16 cellular contexts compared by ENCODE assay signal in genomic region chr4:171954650-171955049, GRCh38.
DNase-seq lines count a peak whose midpoint lies in the region; ATAC-seq, FAIRE-seq and TF ChIP-seq lines count a peak whose summit lies in the region.
"Had no signal": no experiment of that assay in that cellular context is flagged by ENCODE, and none has a peak within 500 bp of the region (broad histone marks: within the 10 kb centered on the region; RNA-seq: fewer than 3 reads in every experiment).

No MANE protein-coding gene starts in this region.

- H4K20me1 ChIP-seq in HepG2 (ENCODE audit: insufficient read depth, low read length) = no peaks in the 10 kb centered on the region
- H4K20me1 ChIP-seq: BLaER1 treated with 17β-estradiol and CSF1 and Interleukin-3, amounts not matched to agents 10 nM and 100 nM had no signal

- H3K4me3 ChIP-seq in psoas muscle (no peak overlapping the region), right atrium auricular region (no peak overlapping the region), HepG2 (replicated peaks in 1 of 3; ENCODE audit: insufficient read depth in 1 of 3, low read depth in 2 of 3, low read length in 3 of 3) (no peak overlapping the region)
- H3K4me3 ChIP-seq: BLaER1 treated with 17β-estradiol and CSF1 and Interleukin-3, amounts not matched to agents 10 nM and 100 nM; lung; MG63; suprapubic skin had no signal

- H3K36me3 ChIP-seq in psoas muscle (ENCODE audit: insufficient read depth in 1 of 2, low read depth in 1 of 2) = no peaks in the 10 kb centered on the region
- no peaks in the 10 kb centered on the region for H3K36me3 ChIP-seq in right atrium auricular region
- no peaks in the 10 kb centered on the region for H3K36me3 ChIP-seq in HepG2 (replicated peaks in 1 of 2; ENCODE audit: control insufficient read depth in 1 of 2, insufficient read depth in 2 of 2, low read length in 2 of 2)
- H3K36me3 ChIP-seq: BLaER1 treated with 17β-estradiol and CSF1 and Interleukin-3, amounts not matched to agents 10 nM and 100 nM; MG63; neutrophil; suprapubic skin had no signal

- TF ChIP-seq EP300 in HepG2 (IDR thresholded peaks at IDR 0.05; ENCODE audit: low read depth in 2 of 2, low read length in 2 of 2) = no peak
- TF ChIP-seq EP300 in HepG2 (CRISPR knock-in tag; IDR thresholded peaks at IDR 0.05; ENCODE audit: borderline replicate concordance) = no peak

- no peak overlapping the region for H2AFZ ChIP-seq in HepG2 (ENCODE audit: low read length)

- DNase-seq in SKM-1 (lab: John Stamatoyannopoulos, UW; ENCODE audit: unreplicated experiment) (peak; percentile 47), kidney tubule cell (ENCODE audit: low spot score) (peak; percentile 70), psoas muscle (no peak), right atrium auricular region (ENCODE audit: low spot score) (no peak), HepG2 (ENCODE audit: low spot score) (no peak)
- DNase-seq in stimulated activated CD4-positive, alpha-beta T cell treated with anti-CD3 and anti-CD28 coated beads, Interleukin-4, amount 100 ng/mL, for 1 hour = no peak
- DNase-seq: central memory CD4-positive, alpha-beta T cell; MG63; NCI-H345 had no signal

- H3K27ac ChIP-seq in psoas muscle (no peak overlapping the region), right atrium auricular region (no peak overlapping the region), HepG2 (ENCODE audit: extremely low read length, insufficient read depth, low read length) (no peak overlapping the region)
- H3K27ac ChIP-seq: neutrophil, suprapubic skin had no signal

- TF ChIP-seq CTCF in psoas muscle (IDR thresholded peaks at IDR 0.05) (no peak), right atrium auricular region (IDR thresholded peaks at IDR 0.05) (no peak), HepG2 (CRISPR knock-in tag; IDR thresholded peaks at IDR 0.05) (no peak)

- FAIRE-seq in HepG2 (lab: Jason Lieb, UNC) = no peak

- CTCF ChIA-PET in HepG2 (lab: Yijun Ruan, JAX; ENCODE audit: low intra/inter-chr PET ratio, low total read pairs) = no interaction called here

- no peaks in the 10 kb centered on the region for H3K79me2 ChIP-seq in HepG2 (ENCODE audit: insufficient read depth, low read length)

- peak; percentile 68 for ATAC-seq in GM18868 (IDR thresholded peaks at IDR 0.05; ENCODE audit: unreplicated experiment)
- ATAC-seq in HG02885 (IDR thresholded peaks at IDR 0.05; ENCODE audit: poor library complexity, unreplicated experiment) = peak; percentile 96
- no peak for ATAC-seq in psoas muscle
- no peak for ATAC-seq in HepG2
- ATAC-seq: Panc1 had no signal

- no peaks in the 10 kb centered on the region for H3K9me3 ChIP-seq in psoas muscle
- no peaks in the 10 kb centered on the region for H3K9me3 ChIP-seq in right atrium auricular region
- H3K9me3 ChIP-seq in HepG2 (ENCODE audit: low read length) = no peaks in the 10 kb centered on the region
- H3K9me3 ChIP-seq: BLaER1 treated with 17β-estradiol and CSF1 and Interleukin-3, amounts not matched to agents 10 nM and 100 nM; MG63; neutrophil; suprapubic skin had no signal

- no peaks in the 10 kb centered on the region for H3K4me1 ChIP-seq in psoas muscle
- H3K4me1 ChIP-seq in right atrium auricular region = no peaks in the 10 kb centered on the region
- H3K4me1 ChIP-seq in HepG2 (ENCODE audit: insufficient read depth, low read length) = no peaks in the 10 kb centered on the region
- H3K4me1 ChIP-seq: suprapubic skin had no signal

- no peak for TF ChIP-seq POLR2A in HepG2 (IDR thresholded peaks at IDR 0.05; ENCODE audit: insufficient read depth in 1 of 2, low read depth in 2 of 2, low read length in 2 of 2)

- H3K9ac ChIP-seq in HepG2 (ENCODE audit: insufficient read depth, low read depth, low read length) = no peak overlapping the region
- H3K9ac ChIP-seq: BLaER1 treated with 17β-estradiol and CSF1 and Interleukin-3, amounts not matched to agents 10 nM and 100 nM had no signal

- POLR2A ChIA-PET in HepG2 (lab: Yijun Ruan, JAX) = no interaction called here

- H3K4me2 ChIP-seq in HepG2 (ENCODE audit: low read depth, low read length) = no peak overlapping the region

- no peaks in the 10 kb centered on the region for H3K27me3 ChIP-seq in psoas muscle (ENCODE audit: insufficient read depth in 3 of 3, low read length in 2 of 3)
- H3K27me3 ChIP-seq in right atrium auricular region = no peaks in the 10 kb centered on the region
- no peaks in the 10 kb centered on the region for H3K27me3 ChIP-seq in HepG2 (ENCODE audit: control insufficient read depth in 1 of 2, insufficient read depth in 2 of 2, low read length in 2 of 2)
- H3K27me3 ChIP-seq: BLaER1 treated with 17β-estradiol and CSF1 and Interleukin-3, amounts not matched to agents 10 nM and 100 nM; MG63; neutrophil; suprapubic skin had no signal

- BruUV-seq in HepG2 (replicated peaks; lab: Mats Ljungman, UMichigan) = no TSS peak

- intact Hi-C loops in psoas muscle (cut with DNase I) (no loop called here), HepG2 (cut with micrococcal nuclease; ENCODE audit: unreplicated experiment) (no loop called here)

- 31 to 45% (median 31%) methylated on average over 1 of the region's 1 CpG for WGBS in psoas muscle, 3 donors
- WGBS in HepG2 (ENCODE audit: low lambda C conversion rate) = 0% methylated on average over 1 of the region's 1 CpG

- in situ Hi-C loops in HepG2 (cut with HindIII; ENCODE audit: extremely low pct_ligation_motif_present, low pct_unique_long_range_greater_than_20kb) = no loop called here

- no peak for TF ChIP-seq RAD21 in HepG2 (CRISPR knock-in tag; IDR thresholded peaks at IDR 0.05)

TF ChIP-seq in HepG2, 621 proteins besides CTCF, POLR2A, EP300 and RAD21 (continues in another document):
- TF ChIP-seq KAT8 (CRISPR knock-in tag; IDR thresholded peaks at IDR 0.05) = no peak
- TF ChIP-seq ZNF367 (CRISPR knock-in tag; IDR thresholded peaks at IDR 0.05; ENCODE audit: borderline replicate concordance) = no peak
- no peak for TF ChIP-seq PRDM10 (CRISPR knock-in tag; IDR thresholded peaks at IDR 0.05; ENCODE audit: low read depth)
- TF ChIP-seq MED8 (CRISPR knock-in tag; IDR thresholded peaks at IDR 0.05; ENCODE audit: insufficient replicate concordance) = no peak
- TF ChIP-seq SRY (CRISPR knock-in tag; IDR thresholded peaks at IDR 0.05) = no peak
- TF ChIP-seq ZNF224 (CRISPR knock-in tag; IDR thresholded peaks at IDR 0.05) = no peak
- TF ChIP-seq ZXDC (CRISPR knock-in tag; IDR thresholded peaks at IDR 0.05) = no peak
- no peak for TF ChIP-seq MTA3 (CRISPR knock-in tag; IDR thresholded peaks at IDR 0.05)
- no peak for TF ChIP-seq CENPBD1 (CRISPR knock-in tag; IDR thresholded peaks at IDR 0.05; ENCODE audit: borderline replicate concordance, low read depth)
- TF ChIP-seq ZBTB7B (CRISPR knock-in tag; IDR thresholded peaks at IDR 0.05) = no peak

Comparison
In these comparisons a context has a peak if more than half of its experiments do, and no peak if none do; other contexts are left out.
1. ATAC-seq: peak in GM18868 (single experiment) and HG02885 (single experiment); none in psoas muscle (0 of 4) and HepG2 (single experiment).
2. DNase-seq: peak in SKM-1 (single experiment) and kidney tubule cell (single experiment); none in psoas muscle (0 of 2), right atrium auricular region (single experiment), stimulated activated CD4-positive, alpha-beta T cell treated with anti-CD3 and anti-CD28 coated beads, Interleukin-4, amount 100 ng/mL, for 1 hour (single experiment) and HepG2 (single experiment).